In genomic region chr3:189424922-189425321, GRCh38 we compare ENCODE assay signal across 25 cellular contexts.
"Had no signal": no experiment of that assay in that cellular context is flagged by ENCODE, and none has a peak within 500 bp of the region (broad histone marks: within the 10 kb centered on the region; RNA-seq: fewer than 3 reads in every experiment).

No MANE protein-coding gene starts in this region.

- H3K9me3 ChIP-seq: colonic mucosa, gastroesophageal sphincter, left lung, neutrophil, prostate gland, right atrium auricular region, testis, tibial artery had no signal

- H3K4me2 ChIP-seq: hepatocyte had no signal

- H3K4me1 Mint-ChIP-seq: stimulated activated effector memory CD8-positive, alpha-beta T cell treated with anti-CD3 and anti-CD28 coated beads, Interleukin-12 subunit alpha, Interleukin-12 subunit beta, amount 100 ng/mL, for 72 hours had no signal

- H3K9me3 Mint-ChIP-seq: dendritic cell treated with granulocyte-macrophage colony-stimulating factor and Interleukin-4, amounts not matched to agents 40 ng/mL and 50 ng/mL, for 4 days; endodermal cell; naive thymus-derived CD8-positive, alpha-beta T cell; stimulated activated effector memory CD8-positive, alpha-beta T cell treated with anti-CD3 and anti-CD28 coated beads, Interleukin-12 subunit alpha, Interleukin-12 subunit beta, amount 100 ng/mL, for 72 hours; type B pancreatic cell had no signal

- H3K27me3 ChIP-seq: colonic mucosa, gastroesophageal sphincter, heart left ventricle, hepatocyte, left lung, neutrophil, right atrium auricular region, testis, tibial artery had no signal

- DNase-seq: colonic mucosa; effector CD8-positive, alpha-beta T cell; endodermal cell; foreskin fibroblast; heart left ventricle; kidney; left lung; naive thymus-derived CD8-positive, alpha-beta T cell; stimulated activated CD4-positive, alpha-beta T cell treated with anti-CD3 and anti-CD28 coated beads, Interleukin-2, amount 100 ng/mL, for 24 hours; stimulated activated CD4-positive, alpha-beta T cell treated with anti-CD3 and anti-CD28 coated beads, Interleukin-4, amount 100 ng/mL, for 24 hours; stimulated activated naive CD4-positive, alpha-beta T cell treated with Interleukin-2 at 50 U/mL for 16 hours; substantia nigra; testis; tibial artery had no signal

- H3K36me3 ChIP-seq: colonic mucosa, gastroesophageal sphincter, heart left ventricle, left lung, neutrophil, prostate gland, right atrium auricular region, tibial artery had no signal

- H3K79me2 ChIP-seq: hepatocyte had no signal

- H3K36me3 Mint-ChIP-seq: naive thymus-derived CD8-positive, alpha-beta T cell; stimulated activated effector memory CD8-positive, alpha-beta T cell treated with anti-CD3 and anti-CD28 coated beads, Interleukin-12 subunit alpha, Interleukin-12 subunit beta, amount 100 ng/mL, for 72 hours; type B pancreatic cell had no signal

- ATAC-seq: esophagus mucosa; gastroesophageal sphincter; heart left ventricle; left lung; naive thymus-derived CD8-positive, alpha-beta T cell; sciatic nerve; stimulated activated effector memory CD8-positive, alpha-beta T cell treated with anti-CD3 and anti-CD28 coated beads, Interleukin-12 subunit alpha, Interleukin-12 subunit beta, amount 100 ng/mL, for 72 hours had no signal

- H3K4me3 ChIP-seq: colonic mucosa, gastroesophageal sphincter, heart left ventricle, hepatocyte, left lung, prostate gland, right atrium auricular region, testis, tibial artery had no signal

- H3K27me3 Mint-ChIP-seq: dendritic cell treated with granulocyte-macrophage colony-stimulating factor and Interleukin-4, amounts not matched to agents 40 ng/mL and 50 ng/mL, for 4 days; naive thymus-derived CD8-positive, alpha-beta T cell; type B pancreatic cell had no signal

- H3K4me3 Mint-ChIP-seq: dendritic cell treated with granulocyte-macrophage colony-stimulating factor and Interleukin-4, amounts not matched to agents 40 ng/mL and 50 ng/mL, for 4 days; endodermal cell; naive thymus-derived CD8-positive, alpha-beta T cell; stimulated activated effector memory CD8-positive, alpha-beta T cell treated with anti-CD3 and anti-CD28 coated beads, Interleukin-12 subunit alpha, Interleukin-12 subunit beta, amount 100 ng/mL, for 72 hours; type B pancreatic cell had no signal

- H3K27ac ChIP-seq: colonic mucosa, epithelial cell of prostate, gastroesophageal sphincter, heart left ventricle, hepatocyte, left lung, neutrophil, prostate gland, right atrium auricular region, testis, tibial artery had no signal

- H2AFZ ChIP-seq: hepatocyte had no signal

- H3K4me1 ChIP-seq: colonic mucosa, gastroesophageal sphincter, heart left ventricle, left lung, right atrium auricular region, testis had no signal

- H3K27ac Mint-ChIP-seq: dendritic cell treated with granulocyte-macrophage colony-stimulating factor and Interleukin-4, amounts not matched to agents 40 ng/mL and 50 ng/mL, for 4 days; endodermal cell; stimulated activated effector memory CD8-positive, alpha-beta T cell treated with anti-CD3 and anti-CD28 coated beads, Interleukin-12 subunit alpha, Interleukin-12 subunit beta, amount 100 ng/mL, for 72 hours; type B pancreatic cell had no signal
